ENCODE assay signal across 28 cellular contexts in genomic region chr6:41488064-41488391, GRCh38. TPM values are rescaled to one million over a fixed set of nuclear protein-coding genes. Genes with fewer than 3 reads are reported as not detected.
DNase-seq lines count a peak whose midpoint lies in the region; ATAC-seq, FAIRE-seq and TF ChIP-seq lines count a peak whose summit lies in the region.
"Had no signal": no experiment of that assay in that cellular context is flagged by ENCODE, and none has a peak within 500 bp of the region (broad histone marks: within the 10 kb centered on the region; RNA-seq: fewer than 3 reads in every experiment).

No MANE protein-coding gene starts in this region.

- no peak overlapping the region for H2BK12ac ChIP-seq in trophoblast cell (ENCODE audit: low read length)

- TF ChIP-seq CTCF in HepG2 (CRISPR knock-in tag; IDR thresholded peaks at IDR 0.05) (no peak), right lobe of liver (IDR thresholded peaks at IDR 0.05) (no peak), brain microvascular endothelial cell (IDR thresholded peaks at IDR 0.05; ENCODE audit: low read depth, low read length, missing control alignments) (no peak), neural progenitor cell (IDR thresholded peaks at IDR 0.05) (no peak)

- H2BK5ac ChIP-seq in trophoblast cell (ENCODE audit: low read depth, low read length, poor library complexity) = no peak overlapping the region

- H4K91ac ChIP-seq in trophoblast cell (ENCODE audit: low read depth, low read length) = no peak overlapping the region

- no peaks in the 10 kb centered on the region for H3K36me3 Mint-ChIP-seq in neural progenitor cell
- H3K36me3 Mint-ChIP-seq: activated CD8-positive, alpha-beta memory T cell treated with anti-CD3 and anti-CD28 coated beads, Interleukin-2, amount 10 ng/mL, durations not matched to agents 7 days and 5 days; naive thymus-derived CD8-positive, alpha-beta T cell; T-cell had no signal

- H3K27ac Mint-ChIP-seq in neural progenitor cell = no peak overlapping the region
- H3K27ac Mint-ChIP-seq: activated CD8-positive, alpha-beta memory T cell treated with anti-CD3 and anti-CD28 coated beads, Interleukin-2, amount 10 ng/mL, durations not matched to agents 7 days and 5 days; activated T-cell treated with anti-CD3 and anti-CD28 coated beads, Interleukin-2, amount 50 U/mL, for 72 hours; naive thymus-derived CD8-positive, alpha-beta T cell; T-cell had no signal

- TF ChIP-seq EP300 in HepG2 (IDR thresholded peaks at IDR 0.05; ENCODE audit: low read depth in 2 of 2, low read length in 2 of 2) (no peak), HepG2 (CRISPR knock-in tag; IDR thresholded peaks at IDR 0.05; ENCODE audit: borderline replicate concordance) (no peak)

- no peak overlapping the region for H2AFZ ChIP-seq in HepG2 (ENCODE audit: low read length)
- H2AFZ ChIP-seq in neural progenitor cell (replicated peaks) = no peak overlapping the region
- no peak overlapping the region for H2AFZ ChIP-seq in trophoblast cell (ENCODE audit: insufficient read depth, low read length, poor library complexity)

- H3K4me2 ChIP-seq in HepG2 (ENCODE audit: low read depth, low read length) = peak overlapping the region; percentile 32; the same call in 1 of the 2 replicates
- H3K4me2 ChIP-seq in neural progenitor cell = peak overlapping the region; percentile 57
- no peak overlapping the region for H3K4me2 ChIP-seq in trophoblast cell (ENCODE audit: low read length)
- H3K4me2 ChIP-seq: A549 had no signal

- intact Hi-C loops in HepG2 (cut with micrococcal nuclease; ENCODE audit: unreplicated experiment) = loop anchor here (1.0 kb wide), 1 partner anchor 10 kb away; no protein-coding TSS in a partner anchor
- intact Hi-C loops in right lobe of liver (cut with DNase I) = no loop called here

- BruUV-seq in HepG2 (replicated peaks; lab: Mats Ljungman, UMichigan) = no TSS peak

- peaks cover 42% of the 10 kb centered on the region for H3K4me1 ChIP-seq in HepG2 (ENCODE audit: insufficient read depth, low read length)
- H3K4me1 ChIP-seq in right lobe of liver = no peaks in the 10 kb centered on the region
- peaks cover 41% of the 10 kb centered on the region for H3K4me1 ChIP-seq in neural progenitor cell
- H3K4me1 ChIP-seq in trophoblast cell (ENCODE audit: control insufficient read depth in 1 of 2, insufficient read depth in 2 of 2, low read length in 2 of 2) = peaks cover 0 to 8% of the 10 kb centered on the region in 2 experiments
- H3K4me1 ChIP-seq: A549 had no signal

- ATAC-seq in HepG2 (peak; percentile 9), right lobe of liver (no peak), GM21528 (IDR thresholded peaks at IDR 0.05; ENCODE audit: low FRiP score, unreplicated experiment) (no peak)
- ATAC-seq: A549; activated CD8-positive, alpha-beta memory T cell treated with anti-CD3 and anti-CD28 coated beads, Interleukin-2, amount 10 ng/mL, durations not matched to agents 7 days and 5 days; activated T-cell treated with anti-CD3 and anti-CD28 coated beads, Interleukin-2, amount 50 U/mL, for 72 hours; naive thymus-derived CD8-positive, alpha-beta T cell; T-cell had no signal

- H3K79me2 ChIP-seq in HepG2 (ENCODE audit: insufficient read depth, low read length) = no peaks in the 10 kb centered on the region
- H3K79me2 ChIP-seq in neural progenitor cell (ENCODE audit: low read depth) = no peaks in the 10 kb centered on the region
- H3K79me2 ChIP-seq in trophoblast cell (ENCODE audit: control insufficient read depth, insufficient read depth, low read length, poor library complexity) = no peaks in the 10 kb centered on the region

- in situ Hi-C loops in HepG2 (cut with HindIII; ENCODE audit: extremely low pct_ligation_motif_present, low pct_unique_long_range_greater_than_20kb) (no loop called here), brain microvascular endothelial cell (cut with HindIII; ENCODE audit: low pct_ligation_motif_present, low sequenced_read_pairs) (no loop called here)

- H4K12ac ChIP-seq in trophoblast cell (ENCODE audit: low read depth, low read length) = no peak overlapping the region

- no peaks in the 10 kb centered on the region for H3K9me3 Mint-ChIP-seq in neural progenitor cell
- H3K9me3 Mint-ChIP-seq: activated B cell treated with CpG ODN at 0.5 μM for 24 hours; activated T-cell treated with anti-CD3 and anti-CD28 coated beads, Interleukin-2, amount 50 U/mL, for 72 hours; naive thymus-derived CD8-positive, alpha-beta T cell; T-cell had no signal

- POLR2A ChIA-PET in HepG2 (lab: Yijun Ruan, JAX) = interaction anchor here (0.6 to 1.3 kb wide), 4 partner anchors 15 to 195 kb away, joined by 3 to 6 read pairs (median 4); no protein-coding TSS in a partner anchor

- peak overlapping the region; percentile 41 for H3K4me3 Mint-ChIP-seq in neural progenitor cell
- H3K4me3 Mint-ChIP-seq: activated B cell treated with CpG ODN at 0.5 μM for 24 hours; activated CD8-positive, alpha-beta memory T cell treated with anti-CD3 and anti-CD28 coated beads, Interleukin-2, amount 10 ng/mL, durations not matched to agents 7 days and 5 days; activated T-cell treated with anti-CD3 and anti-CD28 coated beads, Interleukin-2, amount 50 U/mL, for 72 hours; naive thymus-derived CD8-positive, alpha-beta T cell; T-cell had no signal

- H3K4me1 Mint-ChIP-seq in neural progenitor cell = peaks cover 67% of the 10 kb centered on the region
- H3K4me1 Mint-ChIP-seq: activated CD8-positive, alpha-beta memory T cell treated with anti-CD3 and anti-CD28 coated beads, Interleukin-2, amount 10 ng/mL, durations not matched to agents 7 days and 5 days; naive thymus-derived CD8-positive, alpha-beta T cell; T-cell had no signal

- H2AK5ac ChIP-seq in trophoblast cell (ENCODE audit: low read length) = no peak overlapping the region

- H3K14ac ChIP-seq in trophoblast cell (ENCODE audit: low read length) = no peak overlapping the region

- no peaks in the 10 kb centered on the region for H3K79me1 ChIP-seq in trophoblast cell (ENCODE audit: low read length)

- DNase-seq in HepG2 (ENCODE audit: low spot score) (no peak), right lobe of liver (no peak), brain microvascular endothelial cell (no peak), neural progenitor cell (ENCODE audit: low spot score) (no peak), trophoblast cell (no peak), SHP77 treated with DMSO at 0.1 percent for 48 hours (lab: John Stamatoyannopoulos, UW) (no peak), AML-193 (lab: John Stamatoyannopoulos, UW) (no peak)
- DNase-seq: activated B cell treated with CpG ODN at 0.5 μM for 24 hours; activated CD8-positive, alpha-beta memory T cell treated with anti-CD3 and anti-CD28 coated beads, Interleukin-2, amount 10 ng/mL, durations not matched to agents 7 days and 5 days; activated naive CD4-positive, alpha-beta T cell; activated T-cell treated with anti-CD3 and anti-CD28 coated beads, Interleukin-2, amount 50 U/mL, for 72 hours; BE2C; DMS79; effector CD4-positive, alpha-beta T cell; GDM1; left ventricle myocardium superior; midbrain; naive thymus-derived CD8-positive, alpha-beta T cell; NCI-H187 treated with DMSO at 0.1 percent for 48 hours; SHP77; stimulated activated naive CD8-positive, alpha-beta T cell treated with anti-CD3 and anti-CD28 coated beads, Interleukin-15, Interleukin-2, amounts not matched to agents 100 U/mL and 50 U/mL, for 24 hours; T-cell; testis had no signal

- H3K23ac ChIP-seq in trophoblast cell (ENCODE audit: low read length) = no peak overlapping the region

- H3K4me3 ChIP-seq in HepG2 (replicated peaks in 1 of 3; ENCODE audit: insufficient read depth in 1 of 3, low read depth in 2 of 3, low read length in 3 of 3) (peak overlapping the region in 1 of 3 experiments; percentile 12; a peak in 1 of 6 replicates), right lobe of liver (no peak overlapping the region), brain microvascular endothelial cell (ENCODE audit: low read depth, low read length) (no peak overlapping the region), neural progenitor cell (no peak overlapping the region), trophoblast cell (ENCODE audit: low read depth, low read length) (no peak overlapping the region)
- H3K4me3 ChIP-seq: A549, testis, vagina had no signal

- no peak for TF ChIP-seq RAD21 in HepG2 (CRISPR knock-in tag; IDR thresholded peaks at IDR 0.05)

- no peaks in the 10 kb centered on the region for H3K36me3 ChIP-seq in HepG2 (replicated peaks in 1 of 2; ENCODE audit: control insufficient read depth in 1 of 2, insufficient read depth in 2 of 2, low read length in 2 of 2)
- no peaks in the 10 kb centered on the region for H3K36me3 ChIP-seq in right lobe of liver
- no peaks in the 10 kb centered on the region for H3K36me3 ChIP-seq in brain microvascular endothelial cell (replicated peaks)
- no peaks in the 10 kb centered on the region for H3K36me3 ChIP-seq in neural progenitor cell
- H3K36me3 ChIP-seq in trophoblast cell (ENCODE audit: control insufficient read depth in 1 of 2, insufficient read depth in 2 of 2, low read length in 2 of 2) = no peaks in the 10 kb centered on the region
- H3K36me3 ChIP-seq: BE2C, vagina had no signal

- H2BK120ac ChIP-seq in trophoblast cell (ENCODE audit: insufficient read depth, low read length, poor library complexity) = no peak overlapping the region

- peaks cover 15% of the 10 kb centered on the region for H3K27me3 Mint-ChIP-seq in neural progenitor cell (ENCODE audit: insufficient read depth, low read depth)
- H3K27me3 Mint-ChIP-seq: activated B cell treated with CpG ODN at 0.5 μM for 24 hours had no signal

- no peak for FAIRE-seq in HepG2 (lab: Jason Lieb, UNC)
- FAIRE-seq: A549, GM18507 had no signal

- H3K9ac ChIP-seq in HepG2 (ENCODE audit: insufficient read depth, low read depth, low read length) (no peak overlapping the region), neural progenitor cell (no peak overlapping the region), trophoblast cell (ENCODE audit: low read length) (no peak overlapping the region)

- H3K27me3 ChIP-seq in HepG2 (ENCODE audit: control insufficient read depth in 1 of 2, insufficient read depth in 2 of 2, low read length in 2 of 2) (peaks cover 9 to 52% of the 10 kb centered on the region in 2 experiments), right lobe of liver (no peaks in the 10 kb centered on the region), brain microvascular endothelial cell (replicated peaks) (no peaks in the 10 kb centered on the region), neural progenitor cell (peaks cover 48% of the 10 kb centered on the region), trophoblast cell (ENCODE audit: insufficient read depth, low read length) (no peaks in the 10 kb centered on the region)
- H3K27me3 ChIP-seq: BE2C, testis, vagina had no signal

- H3F3A ChIP-seq in neural progenitor cell (ENCODE audit: low read depth) = peaks cover 14% of the 10 kb centered on the region

- TF ChIP-seq POLR2A in HepG2 (IDR thresholded peaks at IDR 0.05; ENCODE audit: insufficient read depth in 1 of 2, low read depth in 2 of 2, low read length in 2 of 2) (no peak), right lobe of liver (IDR thresholded peaks at IDR 0.05) (no peak)

- CTCF ChIA-PET in HepG2 (lab: Yijun Ruan, JAX; ENCODE audit: low intra/inter-chr PET ratio, low total read pairs) = no interaction called here

- 47% methylated on average over 3 of the region's 5 CpGs for WGBS in HepG2 (ENCODE audit: low lambda C conversion rate)
- 94% methylated on average over 4 of the region's 5 CpGs for WGBS in right lobe of liver (ENCODE audit: insufficient coverage, low coverage, low lambda C conversion rate, missing lambda C conversion rate)
- WGBS in trophoblast cell (ENCODE audit: extremely low coverage, insufficient coverage, insufficient read length) = no CpG with 5 or more reads among the region's 5 CpGs

- H4K8ac ChIP-seq in trophoblast cell (ENCODE audit: low read depth, low read length) = no peak overlapping the region

- H3K18ac ChIP-seq in trophoblast cell (ENCODE audit: low read length) = no peak overlapping the region

- no peak overlapping the region for H3K4ac ChIP-seq in trophoblast cell (ENCODE audit: low read depth, low read length)

- H3K27ac ChIP-seq in HepG2 (ENCODE audit: extremely low read length, insufficient read depth, low read length) = no peak overlapping the region
- no peak overlapping the region for H3K27ac ChIP-seq in right lobe of liver
- peak overlapping the region; percentile 34 for H3K27ac ChIP-seq in brain microvascular endothelial cell
- no peak overlapping the region for H3K27ac ChIP-seq in neural progenitor cell
- no peak overlapping the region for H3K27ac ChIP-seq in trophoblast cell (ENCODE audit: low read depth, low read length)
- H3K27ac ChIP-seq: epithelial cell of prostate, testis, vagina had no signal

- H3K9me3 ChIP-seq in HepG2 (ENCODE audit: low read length) = no peaks in the 10 kb centered on the region
- H3K9me3 ChIP-seq in right lobe of liver = no peaks in the 10 kb centered on the region
- no peaks in the 10 kb centered on the region for H3K9me3 ChIP-seq in neural progenitor cell (ENCODE audit: low read depth)
- peaks cover 3% of the 10 kb centered on the region for H3K9me3 ChIP-seq in trophoblast cell (ENCODE audit: insufficient read depth, low read depth, low read length)
- H3K9me3 ChIP-seq: A549, BE2C, testis, vagina had no signal

- H4K20me1 ChIP-seq in HepG2 (ENCODE audit: insufficient read depth, low read length) (no peaks in the 10 kb centered on the region), neural progenitor cell (ENCODE audit: low read depth) (no peaks in the 10 kb centered on the region)

RNA-seq across cellular contexts. Expression of gene FOXP4, which starts 58.2 kb away (rescaled TPM):
- total RNA-seq in HepG2 (2016; rRNA removed; fragmentation: Illumina TruSeq; extraction: Trizol) (11.0 TPM in 2 replicates), right lobe of liver (10 to 100 TPM; 12.6 to 19.2 (median 14.9) TPM), neural progenitor cell (ENCODE audit: low replicate concordance) (2.7 and 6.9 TPM in 2 replicates)
- 2.8 and 3.0 TPM in 2 replicates for total RNA-seq in HepG2 (2016; cell fraction: cytosol; rRNA removed; fragmentation: Illumina TruSeq; extraction: Trizol; ENCODE audit: low read depth)
- 9.5 and 11.3 TPM in 2 replicates for total RNA-seq in HepG2 (2016; cell fraction: insoluble cytoplasmic fraction; rRNA removed; fragmentation: Illumina TruSeq; extraction: Trizol)
- total RNA-seq in HepG2 (2016; cell fraction: membrane; rRNA removed; fragmentation: Illumina TruSeq; extraction: Trizol) = 15.4 and 15.8 TPM in 2 replicates
- total RNA-seq in HepG2 (2016; cell fraction: nucleus; rRNA removed; fragmentation: Illumina TruSeq; extraction: Trizol) = 14.9 TPM in 2 replicates
- polyA plus RNA-seq in HepG2 (2011; rRNA removed) = 12.4 and 15.9 TPM in 2 replicates
- 6.6 and 10.1 TPM in 2 replicates for polyA plus RNA-seq in HepG2 (2011; cell fraction: cytosol; rRNA removed)
- 47.8 and 59.4 TPM in 2 replicates for polyA plus RNA-seq in HepG2 (2011; cell fraction: nucleus; rRNA removed)
- polyA plus RNA-seq in HepG2 (2012) = 53.6 and 69.1 TPM in 2 replicates
- 10.9 and 11.7 TPM in 2 replicates for polyA plus RNA-seq in HepG2 (2016; cell fraction: cytosol; fragmentation: Illumina TruSeq; extraction: Trizol; ENCODE audit: low read depth)
- 37.6 and 56.8 TPM in 2 replicates for polyA plus RNA-seq in HepG2 (2016; cell fraction: insoluble cytoplasmic fraction; fragmentation: Illumina TruSeq; extraction: Trizol; ENCODE audit: low read depth)
- 44.1 and 44.7 TPM in 2 replicates for polyA plus RNA-seq in HepG2 (2016; cell fraction: membrane; fragmentation: Illumina TruSeq; extraction: Trizol; ENCODE audit: low read depth)
- 75.1 and 80.7 TPM in 2 replicates for polyA plus RNA-seq in HepG2 (2016; cell fraction: nucleus; fragmentation: Illumina TruSeq; extraction: Trizol; ENCODE audit: insufficient read depth, low read depth)
- 3.3 and 26.4 TPM in 2 replicates for polyA minus RNA-seq in HepG2 (2011; rRNA and poly(A)+ RNA removed; ENCODE audit: low replicate concordance)
- polyA minus RNA-seq in HepG2 (2011; cell fraction: cytosol; rRNA and poly(A)+ RNA removed) = 29.5 and 30.0 TPM in 2 replicates
- polyA minus RNA-seq in HepG2 (2011; cell fraction: nucleus; rRNA and poly(A)+ RNA removed) = 15.2 and 15.5 TPM in 2 replicates
- polyA plus RNA-seq in trophoblast cell (2013) = 14.4 TPM in 2 replicates
